7 cellular contexts compared by ENCODE assay signal in the genomic region with DNA sequence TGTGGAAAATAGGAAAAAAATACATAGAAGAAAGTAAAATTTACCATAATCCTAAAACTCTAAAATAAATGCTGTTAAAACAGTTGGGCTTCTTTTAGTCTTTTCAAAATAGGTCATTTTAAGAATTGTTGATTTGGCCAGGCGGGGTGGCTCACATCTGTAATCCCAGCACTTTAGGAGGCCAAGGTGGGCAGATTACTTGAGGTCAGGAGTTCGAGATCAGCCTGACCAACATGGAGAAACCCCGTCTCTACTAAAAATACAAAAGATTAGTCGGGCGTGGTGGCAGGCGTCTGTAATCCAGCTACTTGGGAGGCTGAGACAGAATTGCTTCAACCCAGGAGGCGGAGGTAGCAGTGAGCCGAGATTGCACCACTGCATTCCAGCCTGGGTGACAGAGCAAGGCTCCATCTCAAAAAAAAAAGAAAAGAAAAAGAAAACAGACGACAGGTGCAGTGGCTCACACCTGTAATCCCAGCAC. TPM values are rescaled to one million over a fixed set of nuclear protein-coding genes. Genes with fewer than 3 reads are reported as not detected.
DNase-seq lines count a peak whose midpoint lies in the region; ATAC-seq and TF ChIP-seq lines count a peak whose summit lies in the region.
"Not testable (repeated sequence)": the region's sequence is repeated elsewhere in the genome, so short reads cannot be mapped to it uniquely, and the experiment has no call there.

No MANE protein-coding gene starts in this region.

- not testable (repeated sequence) for H3F3A ChIP-seq in Loucy (ENCODE audit: low read depth); smooth muscle cell (ENCODE audit: low read depth)

- not testable (repeated sequence) for ATAC-seq in DND-41 (ENCODE audit: insufficient read depth, low read depth)
- ATAC-seq in esophagus mucosa, result peak; percentile 39

- not testable (repeated sequence) for H3K9me2 ChIP-seq in Loucy (replicated peaks; ENCODE audit: low read depth, low read length)

- H3K36me3 ChIP-seq in DND-41 (ENCODE audit: insufficient read depth, low read length); Loucy (ENCODE audit: insufficient read depth, low read length); SK-N-MC (ENCODE audit: insufficient read depth, low read length); breast epithelium; mesodermal cell (ENCODE audit: control insufficient read depth, insufficient read depth, low read length); smooth muscle cell (ENCODE audit: low read depth): not testable (repeated sequence)

- intact Hi-C loops in breast epithelium (cut with DNase I; ENCODE audit: low total_unique reads), result not testable (repeated sequence)

- H2AFZ ChIP-seq in DND-41 (ENCODE audit: low read depth, low read length), result 0 out of 2 replicates have a peak overlapping the region, but pooled peaks have one; percentile 4
- not testable (repeated sequence) for H2AFZ ChIP-seq in Loucy (ENCODE audit: low read length); smooth muscle cell (ENCODE audit: low read depth)

- 85 to 90% methylated on average over 5 to 7 of the region's 9 CpGs for WGBS in mesodermal cell (ENCODE audit: insufficient coverage in 2 of 2), 2 experiments
- 64% methylated on average over 9 of the region's 9 CpGs for WGBS in smooth muscle cell (ENCODE audit: low lambda C conversion rate)

- H3K4me2 ChIP-seq in DND-41 (ENCODE audit: insufficient read depth, low read length); smooth muscle cell: not testable (repeated sequence)
- peak overlapping the region; percentile 22 for H3K4me2 ChIP-seq in Loucy (ENCODE audit: low read depth, low read length, poor library complexity, severe bottlenecking)

- not testable (repeated sequence) for H3K4me3 ChIP-seq in DND-41 (ENCODE audit: low read depth in 1 of 2, low read length in 2 of 2); Loucy (ENCODE audit: low read length, poor library complexity, severe bottlenecking); SK-N-MC; breast epithelium; mesodermal cell (ENCODE audit: extremely low read depth, insufficient read depth, low read length, poor library complexity, severe bottlenecking); smooth muscle cell

- H3K79me2 ChIP-seq in DND-41 (ENCODE audit: insufficient read depth, low read length); Loucy (ENCODE audit: insufficient read depth, low read length); smooth muscle cell (ENCODE audit: low read depth): not testable (repeated sequence)

- not testable (repeated sequence) for H3K27ac ChIP-seq in DND-41 (ENCODE audit: low read length)
- H3K27ac ChIP-seq in SK-N-MC, result peak overlapping the region; percentile 57; the same call in 1 of the 2 replicates
- H3K27ac ChIP-seq in breast epithelium, result peak overlapping the region; percentile 70 to 84
- H3K27ac ChIP-seq in mesodermal cell (ENCODE audit: low read depth, low read length, severe bottlenecking), result peak overlapping the region; percentile 58
- H3K27ac ChIP-seq in smooth muscle cell (ENCODE audit: low read depth), result peak overlapping the region; percentile 76

- H4K20me1 ChIP-seq in DND-41 (ENCODE audit: insufficient read depth, low read length); Loucy (ENCODE audit: insufficient read depth, low read length, poor library complexity, severe bottlenecking); smooth muscle cell (ENCODE audit: low read depth): not testable (repeated sequence)

- H3K27me3 ChIP-seq in DND-41 (ENCODE audit: insufficient read depth, low read length, poor library complexity); Loucy (ENCODE audit: insufficient read depth, low read length, poor library complexity, severe bottlenecking); breast epithelium; smooth muscle cell (ENCODE audit: low read depth): not testable (repeated sequence)

- H3K9ac ChIP-seq in DND-41 (ENCODE audit: low read depth, low read length); Loucy (ENCODE audit: low read depth, low read length, poor library complexity, severe bottlenecking); SK-N-MC (ENCODE audit: insufficient read length): not testable (repeated sequence)
- peak overlapping the region; percentile 33 for H3K9ac ChIP-seq in smooth muscle cell (ENCODE audit: low read depth)

- H3K4me1 ChIP-seq in DND-41 (ENCODE audit: insufficient read depth, low read length); breast epithelium: not testable (repeated sequence)
- H3K4me1 ChIP-seq in Loucy (ENCODE audit: insufficient read depth, low read length, poor library complexity, severe bottlenecking) (peaks cover 16% of the 10 kb centered on the region), mesodermal cell (ENCODE audit: control insufficient read depth, insufficient read depth, low read length, poor library complexity, severe bottlenecking) (peaks cover 30% of the 10 kb centered on the region), smooth muscle cell (ENCODE audit: low read depth) (peaks cover 21% of the 10 kb centered on the region)

- H3K9me3 ChIP-seq in DND-41 (ENCODE audit: insufficient read depth, low read length, severe bottlenecking); Loucy (ENCODE audit: insufficient read depth, low read depth, low read length); SK-N-MC (ENCODE audit: low read depth, low read length); breast epithelium; mesodermal cell (ENCODE audit: control insufficient read depth, low read length); smooth muscle cell (replicated peaks; ENCODE audit: low read depth): not testable (repeated sequence)

- not testable (repeated sequence) for DNase-seq in DND-41; SK-N-MC (ENCODE audit: low read depth, low spot score); breast epithelium (ENCODE audit: low spot score in 2 of 2); smooth muscle cell (lab: John Stamatoyannopoulos, UW; ENCODE audit: unreplicated experiment)

- TF ChIP-seq CTCF in DND-41 (IDR thresholded peaks at IDR 0.05; ENCODE audit: borderline replicate concordance, extremely low read depth, low read length, poor library complexity, severe bottlenecking); Loucy (conservative IDR thresholded peaks at IDR 0.05; ENCODE audit: low read length); breast epithelium (IDR thresholded peaks at IDR 0.05); smooth muscle cell (IDR thresholded peaks at IDR 0.05; ENCODE audit: borderline replicate concordance, insufficient read depth, poor library complexity, severe bottlenecking): not testable (repeated sequence)

- TF ChIP-seq POLR2A in breast epithelium (IDR thresholded peaks at IDR 0.05), result not testable (repeated sequence)

RNA-seq across cellular contexts. Expression of a gene that starts 1.9 kb away (rescaled TPM):
- total RNA-seq in breast epithelium (10 to 100 TPM in 2 of 3 donors, 1 to 10 TPM in 1; 1.4 to 22.0 (median 13.4) TPM), esophagus mucosa (8.1 TPM), smooth muscle cell (2.4 and 3.6 TPM in 2 replicates)
- polyA plus RNA-seq in mesodermal cell (2013, experiment 1 of 2), result 8.3 TPM
- polyA plus RNA-seq in mesodermal cell (2013, experiment 2 of 2), result 8.5 TPM
- polyA plus RNA-seq in smooth muscle cell, result 0.13 and 3.0 TPM in 2 replicates
